In the genomic region with DNA sequence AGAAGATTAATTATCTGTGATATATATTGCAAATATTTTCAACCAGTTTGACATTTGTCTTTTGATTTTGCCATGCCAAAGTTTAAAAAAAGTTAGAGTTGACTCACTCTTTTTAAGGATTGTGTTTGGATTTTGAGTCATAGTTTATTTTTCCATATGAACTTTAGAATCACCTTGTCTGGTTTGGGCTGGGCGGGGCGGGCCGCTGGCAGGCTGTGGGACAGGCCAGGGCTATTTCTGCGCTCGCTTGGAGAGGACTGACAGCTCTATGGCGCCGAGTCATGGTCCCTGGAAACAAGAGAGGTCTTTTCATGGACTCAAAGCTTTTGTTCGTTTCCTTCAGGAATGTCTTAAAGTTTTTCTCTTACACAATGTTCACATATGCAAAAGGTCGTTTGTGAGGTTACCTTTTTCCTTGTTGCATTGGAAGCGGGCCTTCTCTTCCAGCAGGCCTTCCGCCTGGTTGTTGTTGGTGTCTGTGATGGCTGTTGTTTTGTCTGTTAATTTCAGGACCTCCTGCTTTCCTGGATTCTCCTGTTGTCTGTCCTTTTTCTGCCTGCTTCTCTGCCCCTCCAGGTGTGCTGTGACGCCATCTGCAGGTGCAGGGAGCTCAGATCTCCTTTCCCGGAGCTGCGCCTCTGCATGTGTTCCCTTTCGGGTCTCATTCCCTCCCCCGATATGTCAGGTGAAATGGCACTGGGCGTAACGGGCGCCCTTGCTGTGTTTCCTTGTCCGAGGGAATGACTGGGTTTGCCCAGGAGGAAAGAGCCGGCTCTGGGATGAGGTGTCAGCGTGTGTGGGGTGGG, we compare ENCODE assay signal across 9 cellular contexts. TPM values are rescaled to one million over a fixed set of nuclear protein-coding genes. Genes with fewer than 3 reads are reported as not detected.
DNase-seq lines count a peak whose midpoint lies in the region; ATAC-seq, FAIRE-seq and TF ChIP-seq lines count a peak whose summit lies in the region.
"Had no signal": no experiment of that assay in that cellular context is flagged by ENCODE, and none has a peak within 500 bp of the region (broad histone marks: within the 10 kb centered on the region; RNA-seq: fewer than 3 reads in every experiment).

No MANE protein-coding gene starts in this region.

- H3K27ac Mint-ChIP-seq in neural progenitor cell: no peak overlapping the region

- H3K9ac ChIP-seq in neural progenitor cell: no peak overlapping the region

- H3F3A ChIP-seq in neural progenitor cell (ENCODE audit: low read depth): no peaks in the 10 kb centered on the region

- no peak for FAIRE-seq in D721Med (lab: Jason Lieb, UNC)

- H3K4me1 Mint-ChIP-seq in neural progenitor cell: peaks cover 13% of the 10 kb centered on the region

- H3K27me3 ChIP-seq in Panc1 (ENCODE audit: control insufficient read depth, insufficient read depth, low read length) (no peaks in the 10 kb centered on the region), neural progenitor cell (no peaks in the 10 kb centered on the region)

- ATAC-seq in Panc1 (peak; percentile 72), GM18873 (IDR thresholded peaks at IDR 0.05; ENCODE audit: low FRiP score, unreplicated experiment) (no peak)

- peaks cover 6% of the 10 kb centered on the region for H3K27me3 Mint-ChIP-seq in neural progenitor cell (ENCODE audit: insufficient read depth, low read depth)

- CTCF ChIA-PET in Panc1 (lab: Charles Lee): interaction anchor here (0.6 kb wide), 1 partner anchor 131 kb away, joined by 6 read pairs; no protein-coding TSS in a partner anchor

- peaks cover 20% of the 10 kb centered on the region for H3K9me3 Mint-ChIP-seq in neural progenitor cell

- H3K36me3 ChIP-seq in Panc1 (ENCODE audit: control insufficient read depth, insufficient read depth, low read length) (no peaks in the 10 kb centered on the region), neural progenitor cell (no peaks in the 10 kb centered on the region)

- peaks cover 7% of the 10 kb centered on the region for H4K20me1 ChIP-seq in neural progenitor cell (ENCODE audit: low read depth)

- peaks cover 12% of the 10 kb centered on the region for H3K36me3 Mint-ChIP-seq in neural progenitor cell

- DNase-seq in EH (ENCODE audit: low read depth) (peak; percentile 73), Panc1 (ENCODE audit: low read depth, low spot score) (no peak), fibroblast of villous mesenchyme (ENCODE audit: low read depth) (peak; percentile 52), neural progenitor cell (ENCODE audit: low spot score) (no peak), ecto neural progenitor cell (ENCODE audit: low spot score) (no peak), D721Med (ENCODE audit: insufficient read length, low spot score) (no peak), SK-N-DZ (ENCODE audit: low spot score) (no peak)
- DNase-seq: NCI-H82 had no signal

- BruUV-seq in Panc1 (replicated peaks; lab: Mats Ljungman, UMichigan): no TSS peak

- H3K4me3 Mint-ChIP-seq in neural progenitor cell: no peak overlapping the region

- no peak overlapping the region for H2AFZ ChIP-seq in neural progenitor cell (replicated peaks)

- POLR2A ChIA-PET in Panc1 (lab: Charles Lee): no interaction called here

- H3K9me3 ChIP-seq in Panc1 (ENCODE audit: control insufficient read depth, insufficient read depth, low read depth, low read length): no peaks in the 10 kb centered on the region
- no peaks in the 10 kb centered on the region for H3K9me3 ChIP-seq in neural progenitor cell (ENCODE audit: low read depth)

- intact Hi-C loops in Panc1 (cut with micrococcal nuclease; ENCODE audit: unreplicated experiment): no loop called here

- TF ChIP-seq CTCF in Panc1 (IDR thresholded peaks at IDR 0.05) (no peak), fibroblast of villous mesenchyme (IDR thresholded peaks at IDR 0.05; ENCODE audit: insufficient read depth, low read depth, low read length) (no peak), neural progenitor cell (IDR thresholded peaks at IDR 0.05) (no peak), D721Med (IDR thresholded peaks at IDR 0.05; ENCODE audit: insufficient read depth, missing control alignments) (no peak)

- peaks cover 23% of the 10 kb centered on the region for H3K4me1 ChIP-seq in Panc1 (ENCODE audit: control insufficient read depth, insufficient read depth, low read length)
- peaks cover 13% of the 10 kb centered on the region for H3K4me1 ChIP-seq in neural progenitor cell

- H3K27ac ChIP-seq in Panc1 (ENCODE audit: low read length) (0 out of 2 replicates have a peak overlapping the region, but pooled peaks have one; percentile 41), neural progenitor cell (no peak overlapping the region)

- no peaks in the 10 kb centered on the region for H3K79me2 ChIP-seq in neural progenitor cell (ENCODE audit: low read depth)

- peak overlapping the region; percentile 6 for H3K4me2 ChIP-seq in neural progenitor cell

- in situ Hi-C loops in Panc1 (cut with HindIII; ENCODE audit: low pct_unique_long_range_greater_than_20kb, low sequenced_read_pairs): no loop called here

- H3K4me3 ChIP-seq in Panc1 (ENCODE audit: low read depth in 2 of 2, low read length in 2 of 2) (no peak overlapping the region; a peak in 1 of 4 replicates), fibroblast of villous mesenchyme (ENCODE audit: low read depth, low read length) (no peak overlapping the region), neural progenitor cell (no peak overlapping the region)

RNA-seq across cellular contexts. Expression of a gene that starts 53.8 kb away (rescaled TPM):
- total RNA-seq in Panc1 (2021; ENCODE audit: unreplicated experiment): 60.0 TPM
- 78.4 TPM for polyA plus RNA-seq in Panc1 (2012; ENCODE audit: insufficient read length)
- total RNA-seq in fibroblast of villous mesenchyme: 33.2 and 36.7 TPM in 2 replicates
- total RNA-seq in neural progenitor cell (ENCODE audit: low replicate concordance): 14.2 and 21.3 TPM in 2 replicates
- polyA plus RNA-seq in SK-N-DZ (2014; cell fraction: cytosol; rRNA removed): 23.6 and 25.3 TPM in 2 replicates
- 13.8 and 15.2 TPM in 2 replicates for polyA plus RNA-seq in SK-N-DZ (2014; cell fraction: nucleus; rRNA removed)

Comparison
In these comparisons a context has a peak if more than half of its experiments do, and no peak if none do; other contexts are left out.
1. DNase-seq: peak in EH (single experiment) and fibroblast of villous mesenchyme (single experiment); none in Panc1 (single experiment), neural progenitor cell (single experiment), ecto neural progenitor cell (single experiment), D721Med (single experiment) and SK-N-DZ (single experiment).